Comparison of ENCODE assay signal across 13 cellular contexts in the genomic region with DNA sequence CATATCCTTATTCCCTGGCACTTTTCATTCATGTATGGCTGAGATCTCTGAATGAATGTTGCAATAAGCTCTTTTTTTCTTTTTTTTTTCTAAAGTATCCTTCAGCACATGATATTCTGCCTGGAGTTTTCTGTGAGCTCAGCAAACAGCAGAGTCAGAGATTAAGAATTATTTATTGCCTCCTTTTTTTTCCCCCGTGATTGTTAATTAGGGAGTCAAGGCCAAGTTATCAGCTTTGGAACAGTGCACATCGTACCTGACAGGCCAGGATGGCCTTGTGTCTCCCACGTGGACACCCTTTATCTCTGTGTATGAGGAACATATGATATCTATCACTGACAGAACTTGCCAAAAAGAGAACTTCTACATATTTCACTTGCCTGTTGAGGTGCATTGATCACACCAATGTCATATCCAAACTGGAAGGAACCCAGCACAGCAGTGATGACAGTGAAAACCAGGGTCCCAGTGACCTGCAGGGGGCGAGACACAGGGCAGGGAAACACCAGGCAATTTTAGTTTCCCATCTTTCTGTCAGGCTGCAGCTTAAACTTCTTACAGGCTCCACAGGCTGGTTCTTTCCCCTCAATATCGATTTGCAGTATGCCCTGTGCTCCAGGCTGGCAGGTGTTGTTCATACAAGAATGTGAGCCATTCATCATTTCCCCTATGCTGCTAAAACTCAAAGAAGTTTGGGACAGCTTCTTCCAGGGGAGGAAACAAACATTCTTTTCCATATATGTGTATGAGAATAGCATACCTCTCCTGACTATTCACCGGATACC. TPM values are rescaled to one million over a fixed set of nuclear protein-coding genes. Genes with fewer than 3 reads are reported as not detected.
DNase-seq lines count a peak whose midpoint lies in the region; ATAC-seq, FAIRE-seq and TF ChIP-seq lines count a peak whose summit lies in the region.
"Had no signal": no experiment of that assay in that cellular context is flagged by ENCODE, and none has a peak within 500 bp of the region (broad histone marks: within the 10 kb centered on the region; RNA-seq: fewer than 3 reads in every experiment).

No MANE protein-coding gene starts in this region.

- no peak overlapping the region for H3K4me3 ChIP-seq in adipocyte (ENCODE audit: low read length)
- H3K4me3 ChIP-seq in HepG2 (replicated peaks in 1 of 3; ENCODE audit: insufficient read depth in 1 of 3, low read depth in 2 of 3, low read length in 3 of 3), result no peak overlapping the region
- H3K4me3 ChIP-seq: gastroesophageal sphincter had no signal

- no peak for TF ChIP-seq POLR2A in HepG2 (IDR thresholded peaks at IDR 0.05; ENCODE audit: insufficient read depth in 1 of 2, low read depth in 2 of 2, low read length in 2 of 2)

- H3K27me3 Mint-ChIP-seq in Calu3 (ENCODE audit: unreplicated experiment), result no peaks in the 10 kb centered on the region
- no peaks in the 10 kb centered on the region; the same call in 1 of the 2 replicates for H3K27me3 Mint-ChIP-seq in HFFc6 (ENCODE audit: insufficient read depth)

- H3K9me3 ChIP-seq in adipocyte (ENCODE audit: control insufficient read depth, low read length), result no peaks in the 10 kb centered on the region
- no peaks in the 10 kb centered on the region for H3K9me3 ChIP-seq in HepG2 (ENCODE audit: low read length)
- H3K9me3 ChIP-seq: gastroesophageal sphincter had no signal

- no peak for TF ChIP-seq RAD21 in HepG2 (CRISPR knock-in tag; IDR thresholded peaks at IDR 0.05)

- no peaks in the 10 kb centered on the region for H4K20me1 ChIP-seq in HepG2 (ENCODE audit: insufficient read depth, low read length)

- H3K27ac ChIP-seq in HepG2 (ENCODE audit: extremely low read length, insufficient read depth, low read length), result no peak overlapping the region
- H3K27ac ChIP-seq: gastroesophageal sphincter had no signal

- intact Hi-C loops in Calu3 (cut with micrococcal nuclease; ENCODE audit: unreplicated experiment), result loop anchor here (2.0 to 5.0 kb wide), 2 partner anchors 16 to 41 kb away; no protein-coding TSS in a partner anchor
- intact Hi-C loops in HepG2 (cut with micrococcal nuclease; ENCODE audit: unreplicated experiment), result no loop called here

- peak; percentile 58 for DNase-seq in Calu3
- DNase-seq in HFFc6, result no peak
- DNase-seq in adipocyte (ENCODE audit: low read depth), result peak; percentile 27
- no peak for DNase-seq in HepG2 (ENCODE audit: low spot score)
- DNase-seq in NCI-H1694 treated with DMSO at 0.1 percent for 48 hours (lab: John Stamatoyannopoulos, UW), result no peak
- no peak for DNase-seq in NCI-H345 treated with DMSO at 0.1 percent for 48 hours (lab: John Stamatoyannopoulos, UW; ENCODE audit: unreplicated experiment)
- no peak for DNase-seq in retina
- DNase-seq: activated T-cell treated with anti-CD3 and anti-CD28 coated beads, Interleukin-2, amount 50 U/mL, for 24 hours; cerebellar nuclear complex; midbrain; NCI-H1048 had no signal

- no peak for TF ChIP-seq EP300 in HepG2 (IDR thresholded peaks at IDR 0.05; ENCODE audit: low read depth in 2 of 2, low read length in 2 of 2)
- TF ChIP-seq EP300 in HepG2 (CRISPR knock-in tag; IDR thresholded peaks at IDR 0.05; ENCODE audit: borderline replicate concordance), result no peak

- FAIRE-seq in HepG2 (lab: Jason Lieb, UNC), result no peak

- H3K27me3 ChIP-seq in adipocyte (replicated peaks; ENCODE audit: control insufficient read depth, insufficient read depth, low read length) (no peaks in the 10 kb centered on the region), HepG2 (ENCODE audit: control insufficient read depth in 1 of 2, insufficient read depth in 2 of 2, low read length in 2 of 2) (no peaks in the 10 kb centered on the region)
- H3K27me3 ChIP-seq: gastroesophageal sphincter had no signal

- H3K9ac ChIP-seq in adipocyte (ENCODE audit: low read length) (no peak overlapping the region), HepG2 (ENCODE audit: insufficient read depth, low read depth, low read length) (no peak overlapping the region)

- no peaks in the 10 kb centered on the region for H3K9me3 Mint-ChIP-seq in Calu3 (ENCODE audit: low read depth, unreplicated experiment)
- H3K9me3 Mint-ChIP-seq in HFFc6, result no peaks in the 10 kb centered on the region
- H3K9me3 Mint-ChIP-seq: activated T-cell treated with anti-CD3 and anti-CD28 coated beads, Interleukin-2, amount 50 U/mL, for 24 hours had no signal

- H3K79me2 ChIP-seq in HepG2 (ENCODE audit: insufficient read depth, low read length), result peaks cover 46% of the 10 kb centered on the region

- peaks cover 29% of the 10 kb centered on the region for H3K4me1 Mint-ChIP-seq in Calu3 (ENCODE audit: low read depth, unreplicated experiment)
- H3K4me1 Mint-ChIP-seq in HFFc6 (ENCODE audit: low read depth), result peaks cover 8% of the 10 kb centered on the region

- in situ Hi-C loops in HepG2 (cut with HindIII; ENCODE audit: extremely low pct_ligation_motif_present, low pct_unique_long_range_greater_than_20kb), result no loop called here

- POLR2A ChIA-PET in HepG2 (lab: Yijun Ruan, JAX), result interaction anchor here (1.2 to 1.5 kb wide), 3 partner anchors 8 to 16 kb away, joined by 3 to 11 read pairs (median 4); partner anchors contain the start of gene SLC2A2

- peaks cover 14% of the 10 kb centered on the region for H3K4me1 ChIP-seq in adipocyte (ENCODE audit: control insufficient read depth, insufficient read depth, low read length)
- H3K4me1 ChIP-seq in HepG2 (ENCODE audit: insufficient read depth, low read length), result peaks cover 75% of the 10 kb centered on the region
- H3K4me1 ChIP-seq: gastroesophageal sphincter had no signal

- WGBS in HepG2 (ENCODE audit: low lambda C conversion rate), result 70% methylated on average over 6 of the region's 6 CpGs

- no peaks in the 10 kb centered on the region for H3K36me3 ChIP-seq in adipocyte (ENCODE audit: control insufficient read depth, insufficient read depth, low read length, severe bottlenecking)
- no peaks in the 10 kb centered on the region; a peak in 1 of 5 replicates for H3K36me3 ChIP-seq in HepG2 (replicated peaks in 1 of 2; ENCODE audit: control insufficient read depth in 1 of 2, insufficient read depth in 2 of 2, low read length in 2 of 2)
- H3K36me3 ChIP-seq: gastroesophageal sphincter had no signal

- CTCF ChIA-PET in Calu3 (lab: Charles Lee), result interaction anchor here (0.8 to 2.0 kb wide), 5 partner anchors 9 to 53 kb away, joined by 3 to 5 read pairs (median 4); no protein-coding TSS in a partner anchor
- CTCF ChIA-PET in HepG2 (lab: Yijun Ruan, JAX; ENCODE audit: low intra/inter-chr PET ratio, low total read pairs), result interaction anchor here (0.9 kb wide), 1 partner anchor 56 kb away, joined by 3 read pairs; no protein-coding TSS in a partner anchor

- H3K4me3 Mint-ChIP-seq in Calu3 (ENCODE audit: low read depth, unreplicated experiment) (no peak overlapping the region), HFFc6 (no peak overlapping the region)
- H3K4me3 Mint-ChIP-seq: activated T-cell treated with anti-CD3 and anti-CD28 coated beads, Interleukin-2, amount 50 U/mL, for 24 hours had no signal

- H3K4me2 ChIP-seq in HepG2 (ENCODE audit: low read depth, low read length), result no peak overlapping the region

- ATAC-seq in HepG2, result peak; percentile 64
- no peak for ATAC-seq in GM19023 (IDR thresholded peaks at IDR 0.05; ENCODE audit: unreplicated experiment)
- ATAC-seq: gastroesophageal sphincter had no signal

- peak; percentile 54 for TF ChIP-seq CTCF in Calu3 (IDR thresholded peaks at IDR 0.05; ENCODE audit: unreplicated experiment)
- peak; percentile 69 for TF ChIP-seq CTCF in HFFc6 (IDR thresholded peaks at IDR 0.05)
- peak; percentile 59 for TF ChIP-seq CTCF in HepG2 (CRISPR knock-in tag; IDR thresholded peaks at IDR 0.05)

- H3K36me3 Mint-ChIP-seq in Calu3 (ENCODE audit: insufficient read depth, unreplicated experiment), result no peaks in the 10 kb centered on the region
- H3K36me3 Mint-ChIP-seq in HFFc6 (ENCODE audit: low read depth), result no peaks in the 10 kb centered on the region

- BruUV-seq in Calu3 (replicated peaks; lab: Mats Ljungman, UMichigan) (no TSS peak), HepG2 (replicated peaks; lab: Mats Ljungman, UMichigan) (no TSS peak)

- H2AFZ ChIP-seq in HepG2 (ENCODE audit: low read length), result no peak overlapping the region

- no peak overlapping the region for H3K27ac Mint-ChIP-seq in Calu3 (ENCODE audit: unreplicated experiment)
- H3K27ac Mint-ChIP-seq in HFFc6, result no peak overlapping the region
- H3K27ac Mint-ChIP-seq: activated T-cell treated with anti-CD3 and anti-CD28 coated beads, Interleukin-2, amount 50 U/mL, for 24 hours had no signal

TF ChIP-seq in HepG2, 621 proteins besides CTCF, POLR2A, EP300 and RAD21 (continues in another document):
- TF ChIP-seq SALL1 (CRISPR knock-in tag; IDR thresholded peaks at IDR 0.05), result 0 out of 2 replicates have a peak, but pooled peaks have one; percentile 27
- TF ChIP-seq SMYD3 (CRISPR knock-in tag; IDR thresholded peaks at IDR 0.05), result 0 out of 2 replicates have a peak, but pooled peaks have one; percentile 29
- no peak for TF ChIP-seq ZNF660 (CRISPR knock-in tag; IDR thresholded peaks at IDR 0.05; ENCODE audit: borderline replicate concordance, low read depth)

RNA-seq across cellular contexts. Expression of gene SLC2A2, which starts 8.2 kb away (rescaled TPM):
- total RNA-seq in Calu3 (2022) (0.09 and 0.95 TPM in 2 replicates), HepG2 (2016; rRNA removed; fragmentation: Illumina TruSeq; extraction: Trizol) (14.5 and 19.5 TPM in 2 replicates)
- total RNA-seq in HFFc6 (2021; fragmentation: NEBNext Ultra II Directional; extraction: Animal tissue kit (Norgen Biotek cat#: 25700)), result not detected
- 1.7 TPM in 2 replicates for total RNA-seq in HepG2 (2016; cell fraction: cytosol; rRNA removed; fragmentation: Illumina TruSeq; extraction: Trizol; ENCODE audit: low read depth)
- total RNA-seq in HepG2 (2016; cell fraction: insoluble cytoplasmic fraction; rRNA removed; fragmentation: Illumina TruSeq; extraction: Trizol), result 15.1 and 18.6 TPM in 2 replicates
- total RNA-seq in HepG2 (2016; cell fraction: membrane; rRNA removed; fragmentation: Illumina TruSeq; extraction: Trizol), result 4.7 and 4.9 TPM in 2 replicates
- 18.5 TPM in 2 replicates for total RNA-seq in HepG2 (2016; cell fraction: nucleus; rRNA removed; fragmentation: Illumina TruSeq; extraction: Trizol)
- 15.5 and 23.2 TPM in 2 replicates for polyA plus RNA-seq in HepG2 (2011; rRNA removed)
- 11.5 and 13.8 TPM in 2 replicates for polyA plus RNA-seq in HepG2 (2011; cell fraction: cytosol; rRNA removed)
- 10.7 and 12.3 TPM in 2 replicates for polyA plus RNA-seq in HepG2 (2011; cell fraction: nucleus; rRNA removed)
- 28.7 and 38.8 TPM in 2 replicates for polyA plus RNA-seq in HepG2 (2012)
- polyA plus RNA-seq in HepG2 (2016; cell fraction: cytosol; fragmentation: Illumina TruSeq; extraction: Trizol; ENCODE audit: low read depth), result 0.72 and 0.91 TPM in 2 replicates
- polyA plus RNA-seq in HepG2 (2016; cell fraction: insoluble cytoplasmic fraction; fragmentation: Illumina TruSeq; extraction: Trizol; ENCODE audit: low read depth), result 8.5 and 9.2 TPM in 2 replicates
- polyA plus RNA-seq in HepG2 (2016; cell fraction: membrane; fragmentation: Illumina TruSeq; extraction: Trizol; ENCODE audit: low read depth), result 1.6 and 2.0 TPM in 2 replicates
- polyA plus RNA-seq in HepG2 (2016; cell fraction: nucleus; fragmentation: Illumina TruSeq; extraction: Trizol; ENCODE audit: insufficient read depth, low read depth), result 12.0 and 14.2 TPM in 2 replicates
- 121 TPM in 1 of 2 replicates, not detected in the other for polyA minus RNA-seq in HepG2 (2011; rRNA and poly(A)+ RNA removed; ENCODE audit: low replicate concordance)
- 31.0 and 34.4 TPM in 2 replicates for polyA minus RNA-seq in HepG2 (2011; cell fraction: cytosol; rRNA and poly(A)+ RNA removed)
- polyA minus RNA-seq in HepG2 (2011; cell fraction: nucleus; rRNA and poly(A)+ RNA removed), result 58.9 and 76.6 TPM in 2 replicates
- total RNA-seq: gastroesophageal sphincter had no signal

Comparison
In these comparisons a context has a peak if more than half of its experiments do, and no peak if none do; other contexts are left out.
1. DNase-seq: peak in Calu3 (single experiment) and adipocyte (single experiment); none in HFFc6 (single experiment), HepG2 (single experiment), NCI-H1694 treated with DMSO at 0.1 percent for 48 hours (single experiment), NCI-H345 treated with DMSO at 0.1 percent for 48 hours (single experiment) and retina (single experiment).
2. Peak in every context shown above with its lines, with median percentiles within 50 percentile points of each other: CTCF ChIP-seq.